ENCODE assay signal across 16 cellular contexts in genomic region chr1:244097523-244098390, GRCh38. TPM values are rescaled to one million over a fixed set of nuclear protein-coding genes. Genes with fewer than 3 reads are reported as not detected.
DNase-seq lines count a peak whose midpoint lies in the region; ATAC-seq and TF ChIP-seq lines count a peak whose summit lies in the region.
"Had no signal": no experiment of that assay in that cellular context is flagged by ENCODE, and none has a peak within 500 bp of the region (broad histone marks: within the 10 kb centered on the region; RNA-seq: fewer than 3 reads in every experiment).

No MANE protein-coding gene starts in this region.

- H3K9me3 ChIP-seq in adipocyte (ENCODE audit: control insufficient read depth, low read length) (peaks cover 10% of the 10 kb centered on the region), neural cell (ENCODE audit: low read length) (no peaks in the 10 kb centered on the region), right atrium auricular region (no peaks in the 10 kb centered on the region)
- H3K9me3 ChIP-seq: A549 had no signal

- no peaks in the 10 kb centered on the region for H4K20me1 ChIP-seq in neural cell (ENCODE audit: insufficient read depth)

- no peaks in the 10 kb centered on the region for H3K9me2 ChIP-seq in neural cell (ENCODE audit: insufficient read depth, low read length)

- peaks cover 2% of the 10 kb centered on the region for H3K9me3 Mint-ChIP-seq in activated CD8-positive, alpha-beta T cell treated with anti-CD3 and anti-CD28 coated beads for 36 hours
- no peaks in the 10 kb centered on the region for H3K9me3 Mint-ChIP-seq in activated CD8-positive, alpha-beta T cell treated with anti-CD3 and anti-CD28 coated beads, Interleukin-2, amount 10 ng/mL, durations not matched to agents 7 days and 5 days (ENCODE audit: insufficient read depth)
- no peaks in the 10 kb centered on the region for H3K9me3 Mint-ChIP-seq in activated T-cell treated with anti-CD3 and anti-CD28 coated beads, Interleukin-2, amount 50 U/mL, for 72 hours

- no peak for TF ChIP-seq CTCF in activated CD8-positive, alpha-beta T cell treated with anti-CD3 and anti-CD28 coated beads for 36 hours (IDR thresholded peaks at IDR 0.05)
- TF ChIP-seq CTCF in neural cell (IDR thresholded peaks at IDR 0.05; ENCODE audit: poor library complexity, severe bottlenecking) (no peak), right atrium auricular region (IDR thresholded peaks at IDR 0.05) (no peak)

- TF ChIP-seq RAD21 in neural cell (conservative IDR thresholded peaks at IDR 0.05) = no peak

- H3K27me3 Mint-ChIP-seq in activated CD8-positive, alpha-beta T cell treated with anti-CD3 and anti-CD28 coated beads for 36 hours = peaks cover 2% of the 10 kb centered on the region
- H3K27me3 Mint-ChIP-seq in activated CD8-positive, alpha-beta T cell treated with anti-CD3 and anti-CD28 coated beads, Interleukin-2, amount 10 ng/mL, durations not matched to agents 7 days and 5 days (ENCODE audit: low read depth) = peaks cover 9% of the 10 kb centered on the region
- H3K27me3 Mint-ChIP-seq in activated T-cell treated with anti-CD3 and anti-CD28 coated beads, Interleukin-2, amount 50 U/mL, for 72 hours (ENCODE audit: low read depth) = no peaks in the 10 kb centered on the region

- no peaks in the 10 kb centered on the region for H3K79me2 ChIP-seq in neural cell (replicated peaks; ENCODE audit: insufficient read depth, low read length)

- no peaks in the 10 kb centered on the region for H3F3A ChIP-seq in neural cell (ENCODE audit: insufficient read depth, low read length, poor library complexity, severe bottlenecking)

- no peaks in the 10 kb centered on the region for H3K36me3 Mint-ChIP-seq in activated CD8-positive, alpha-beta T cell treated with anti-CD3 and anti-CD28 coated beads for 36 hours (ENCODE audit: low read depth)
- H3K36me3 Mint-ChIP-seq in activated CD8-positive, alpha-beta T cell treated with anti-CD3 and anti-CD28 coated beads, Interleukin-2, amount 10 ng/mL, durations not matched to agents 7 days and 5 days (ENCODE audit: low read depth) = no peaks in the 10 kb centered on the region
- H3K36me3 Mint-ChIP-seq in activated T-cell treated with anti-CD3 and anti-CD28 coated beads, Interleukin-2, amount 50 U/mL, for 72 hours (ENCODE audit: insufficient read depth in 2 of 2) = no peaks in the 10 kb centered on the region
- H3K36me3 Mint-ChIP-seq: CD14-positive monocyte had no signal

- H3K4me2 ChIP-seq in neural cell (ENCODE audit: low read length) = peak overlapping the region; percentile 9
- H3K4me2 ChIP-seq: A549 had no signal

- H3K36me3 ChIP-seq in adipocyte (ENCODE audit: control insufficient read depth, insufficient read depth, low read length, severe bottlenecking) = no peaks in the 10 kb centered on the region
- H3K36me3 ChIP-seq in neural cell (ENCODE audit: insufficient read depth, low read length) = no peaks in the 10 kb centered on the region
- no peaks in the 10 kb centered on the region for H3K36me3 ChIP-seq in right atrium auricular region

- H3K4me3 ChIP-seq in adipocyte (ENCODE audit: low read length) = no peak overlapping the region
- H3K4me3 ChIP-seq in neural cell (ENCODE audit: low read length) = no peak overlapping the region
- no peak overlapping the region for H3K4me3 ChIP-seq in right atrium auricular region
- H3K4me3 ChIP-seq: A549 had no signal

- no peak overlapping the region for H3K4me3 Mint-ChIP-seq in activated CD8-positive, alpha-beta T cell treated with anti-CD3 and anti-CD28 coated beads for 36 hours
- H3K4me3 Mint-ChIP-seq in activated CD8-positive, alpha-beta T cell treated with anti-CD3 and anti-CD28 coated beads, Interleukin-2, amount 10 ng/mL, durations not matched to agents 7 days and 5 days = no peak overlapping the region
- H3K4me3 Mint-ChIP-seq in activated T-cell treated with anti-CD3 and anti-CD28 coated beads, Interleukin-2, amount 50 U/mL, for 72 hours = no peak overlapping the region
- H3K4me3 Mint-ChIP-seq: CD14-positive monocyte, H9 had no signal

- H3K27me3 ChIP-seq in adipocyte (replicated peaks; ENCODE audit: control insufficient read depth, insufficient read depth, low read length) (peaks cover 25% of the 10 kb centered on the region), neural cell (ENCODE audit: insufficient read depth, low read depth, low read length) (no peaks in the 10 kb centered on the region), right atrium auricular region (no peaks in the 10 kb centered on the region)

- DNase-seq in activated CD8-positive, alpha-beta T cell treated with anti-CD3 and anti-CD28 coated beads for 36 hours = no peak
- DNase-seq in activated CD8-positive, alpha-beta T cell treated with anti-CD3 and anti-CD28 coated beads, Interleukin-2, amount 10 ng/mL, durations not matched to agents 7 days and 5 days = no peak
- DNase-seq in GM03348 (ENCODE audit: low spot score) = peak; percentile 42
- peak; percentile 45 for DNase-seq in adipocyte (ENCODE audit: low read depth)
- DNase-seq in activated T-cell treated with anti-CD3 and anti-CD28 coated beads, Interleukin-2, amount 50 U/mL, for 72 hours = no peak
- DNase-seq in right atrium auricular region (ENCODE audit: low spot score) = no peak
- DNase-seq: H9, NCI-H1092, NCI-H146, NCI-H2081, NCI-H510A, SHP77 had no signal

- peak; percentile 34 for ATAC-seq in activated CD8-positive, alpha-beta T cell treated with anti-CD3 and anti-CD28 coated beads for 36 hours
- no peak for ATAC-seq in activated CD8-positive, alpha-beta T cell treated with anti-CD3 and anti-CD28 coated beads, Interleukin-2, amount 10 ng/mL, durations not matched to agents 7 days and 5 days
- no peak for ATAC-seq in activated T-cell treated with anti-CD3 and anti-CD28 coated beads, Interleukin-2, amount 50 U/mL, for 72 hours (replicated peaks in 1 of 2)
- ATAC-seq: A549 had no signal

- H2AFZ ChIP-seq in neural cell (ENCODE audit: low read depth, low read length) = no peak overlapping the region

- H3K27ac Mint-ChIP-seq in activated CD8-positive, alpha-beta T cell treated with anti-CD3 and anti-CD28 coated beads for 36 hours = no peak overlapping the region
- H3K27ac Mint-ChIP-seq in activated CD8-positive, alpha-beta T cell treated with anti-CD3 and anti-CD28 coated beads, Interleukin-2, amount 10 ng/mL, durations not matched to agents 7 days and 5 days = no peak overlapping the region
- no peak overlapping the region for H3K27ac Mint-ChIP-seq in activated T-cell treated with anti-CD3 and anti-CD28 coated beads, Interleukin-2, amount 50 U/mL, for 72 hours
- H3K27ac Mint-ChIP-seq: CD14-positive monocyte, H9 had no signal

- H3K9ac ChIP-seq in adipocyte (ENCODE audit: low read length) (no peak overlapping the region), neural cell (ENCODE audit: low read length) (no peak overlapping the region)

- intact Hi-C loops in activated CD8-positive, alpha-beta T cell treated with anti-CD3 and anti-CD28 coated beads for 36 hours (cut with micrococcal nuclease) = no loop called here

- H3K27ac ChIP-seq in neural cell (ENCODE audit: low read length) = no peak overlapping the region
- H3K27ac ChIP-seq in right atrium auricular region = no peak overlapping the region
- H3K27ac ChIP-seq: A549, HL-60 had no signal

- TF ChIP-seq EP300 in neural cell (conservative IDR thresholded peaks at IDR 0.05; ENCODE audit: poor library complexity, severe bottlenecking) = no peak

- no peaks in the 10 kb centered on the region for H3K4me1 ChIP-seq in adipocyte (ENCODE audit: control insufficient read depth, insufficient read depth, low read length)
- no peaks in the 10 kb centered on the region for H3K4me1 ChIP-seq in right atrium auricular region

- CTCF ChIA-PET in activated CD8-positive, alpha-beta T cell treated with anti-CD3 and anti-CD28 coated beads for 36 hours (lab: Charles Lee) = no interaction called here
- CTCF ChIA-PET in activated CD8-positive, alpha-beta T cell treated with anti-CD3 and anti-CD28 coated beads, Interleukin-2, amount 10 ng/mL, durations not matched to agents 7 days and 5 days (lab: Charles Lee) = no interaction called here

- POLR2A ChIA-PET in activated CD8-positive, alpha-beta T cell treated with anti-CD3 and anti-CD28 coated beads for 36 hours (lab: Charles Lee) = no interaction called here
- POLR2A ChIA-PET in activated CD8-positive, alpha-beta T cell treated with anti-CD3 and anti-CD28 coated beads, Interleukin-2, amount 10 ng/mL, durations not matched to agents 7 days and 5 days (lab: Charles Lee) = no interaction called here

- peaks cover 20% of the 10 kb centered on the region for H3K4me1 Mint-ChIP-seq in activated CD8-positive, alpha-beta T cell treated with anti-CD3 and anti-CD28 coated beads for 36 hours (ENCODE audit: low read depth)
- H3K4me1 Mint-ChIP-seq in activated CD8-positive, alpha-beta T cell treated with anti-CD3 and anti-CD28 coated beads, Interleukin-2, amount 10 ng/mL, durations not matched to agents 7 days and 5 days (ENCODE audit: low read depth) = peaks cover 10% of the 10 kb centered on the region
- H3K4me1 Mint-ChIP-seq in activated T-cell treated with anti-CD3 and anti-CD28 coated beads, Interleukin-2, amount 50 U/mL, for 72 hours (ENCODE audit: low read depth) = peaks cover 19% of the 10 kb centered on the region

TF ChIP-seq in neural cell, 6 proteins besides CTCF, POLR2A, EP300 and RAD21 (continues in another document):
- no peak for TF ChIP-seq EZH2 (IDR thresholded peaks at IDR 0.05; ENCODE audit: borderline replicate concordance, insufficient read depth, low read length, poor library complexity, severe bottlenecking)

RNA-seq across cellular contexts. Expression of gene ZBTB18, which starts 46.7 kb away (rescaled TPM):
- 1 to 10 TPM; 8.2 TPM for total RNA-seq in activated CD8-positive, alpha-beta T cell treated with anti-CD3 and anti-CD28 coated beads for 36 hours
- 10 to 100 TPM; 11.0 to 11.7 TPM for total RNA-seq in activated CD8-positive, alpha-beta T cell treated with anti-CD3 and anti-CD28 coated beads, Interleukin-2, amount 10 ng/mL, durations not matched to agents 7 days and 5 days
- polyA plus RNA-seq in neural cell = 28.1 and 30.6 TPM in 2 replicates
- 48.7 and 49.4 TPM in 2 replicates for polyA minus RNA-seq in neural cell
- total RNA-seq in activated T-cell treated with anti-CD3 and anti-CD28 coated beads, Interleukin-2, amount 50 U/mL, for 72 hours = 10 to 100 TPM in 1 of 2 donors, 1 to 10 TPM in 1; 9.6 to 10.3 TPM
- 10 to 100 TPM; 14.9 to 19.7 TPM for total RNA-seq in right atrium auricular region

Comparison
In these comparisons a context has a peak if more than half of its experiments do, and no peak if none do; other contexts are left out.
1. DNase-seq: peak in GM03348 (single experiment) and adipocyte (single experiment); none in activated CD8-positive, alpha-beta T cell treated with anti-CD3 and anti-CD28 coated beads for 36 hours (single experiment), activated CD8-positive, alpha-beta T cell treated with anti-CD3 and anti-CD28 coated beads, Interleukin-2, amount 10 ng/mL, durations not matched to agents 7 days and 5 days (single experiment), activated T-cell treated with anti-CD3 and anti-CD28 coated beads, Interleukin-2, amount 50 U/mL, for 72 hours (0 of 2) and right atrium auricular region (single experiment).